14 cellular contexts compared by ENCODE assay signal in genomic region chr2:137000790-137001189, GRCh38.
A peak's percentile ranks its signal among the peaks of the same experiment; 100 is the strongest.
DNase-seq lines count a peak whose midpoint lies in the region; ATAC-seq and TF ChIP-seq lines count a peak whose summit lies in the region.
"Had no signal": no experiment of that assay in that cellular context is flagged by ENCODE, and none has a peak within 500 bp of the region (broad histone marks: within the 10 kb centered on the region; RNA-seq: fewer than 3 reads in every experiment).

No MANE protein-coding gene starts in this region.

- no peaks in the 10 kb centered on the region for H3K9me3 ChIP-seq in HEK293 (ENCODE audit: control insufficient read depth, insufficient read depth, low read depth, low read length)
- H3K9me3 ChIP-seq in ascending aorta, result no peaks in the 10 kb centered on the region
- H3K9me3 ChIP-seq: BE2C had no signal

- CTCF ChIA-PET in HEK293 (lab: Yijun Ruan, JAX), result no interaction called here

- H3K9me3 Mint-ChIP-seq in activated naive CD4-positive, alpha-beta T cell treated with anti-CD3 and anti-CD28 coated beads, Interleukin-2, amount 50 U/mL, for 72 hours, result no peaks in the 10 kb centered on the region
- H3K9me3 Mint-ChIP-seq: CD4-positive, alpha-beta memory T cell; T-helper 2 cell treated with Interferon-gamma antibody and Interleukin-4, amounts not matched to agents 5 μg/mL and 100 μg/mL, for 36 hours had no signal

- H3K4me1 ChIP-seq in HEK293 (ENCODE audit: control insufficient read depth, insufficient read depth, low read length), result no peaks in the 10 kb centered on the region
- no peaks in the 10 kb centered on the region for H3K4me1 ChIP-seq in ascending aorta
- H3K4me1 ChIP-seq: BE2C had no signal

- H3K4me3 ChIP-seq in HEK293 (ENCODE audit: low read depth, low read length) (no peak overlapping the region), ascending aorta (no peak overlapping the region)

- TF ChIP-seq CTCF in HEK293 (tag by site-specific recombination; IDR thresholded peaks at IDR 0.05) (no peak), ascending aorta (IDR thresholded peaks at IDR 0.05) (no peak)

- no peak overlapping the region for H3K27ac Mint-ChIP-seq in activated naive CD4-positive, alpha-beta T cell treated with anti-CD3 and anti-CD28 coated beads, Interleukin-2, amount 50 U/mL, for 72 hours
- H3K27ac Mint-ChIP-seq: CD4-positive, alpha-beta memory T cell; T-helper 2 cell treated with Interferon-gamma antibody and Interleukin-4, amounts not matched to agents 5 μg/mL and 100 μg/mL, for 36 hours had no signal

- no peak overlapping the region for H3K27ac ChIP-seq in HEK293 (ENCODE audit: extremely low read depth, low read depth, low read length)
- H3K27ac ChIP-seq in ascending aorta, result no peak overlapping the region

- H3K36me3 ChIP-seq in HEK293 (ENCODE audit: control insufficient read depth in 2 of 2, insufficient read depth in 1 of 2, low read length in 2 of 2) (no peaks in the 10 kb centered on the region), ascending aorta (no peaks in the 10 kb centered on the region)
- H3K36me3 ChIP-seq: BE2C had no signal

- ATAC-seq in GM21619 (IDR thresholded peaks at IDR 0.05; ENCODE audit: unreplicated experiment), result no peak
- no peak for ATAC-seq in activated naive CD4-positive, alpha-beta T cell treated with anti-CD3 and anti-CD28 coated beads, Interleukin-2, amount 50 U/mL, for 72 hours

- POLR2A ChIA-PET in HEK293 (lab: Yijun Ruan, JAX), result no interaction called here

- H3K36me3 Mint-ChIP-seq in activated naive CD4-positive, alpha-beta T cell treated with anti-CD3 and anti-CD28 coated beads, Interleukin-2, amount 50 U/mL, for 72 hours, result no peaks in the 10 kb centered on the region
- H3K36me3 Mint-ChIP-seq: CD4-positive, alpha-beta memory T cell had no signal

- intact Hi-C loops in ascending aorta (cut with DNase I), result no loop called here

- DNase-seq in NCI-H2081 (lab: John Stamatoyannopoulos, UW) (peak; percentile 6 to 69), NCI-H748 (lab: John Stamatoyannopoulos, UW; ENCODE audit: unreplicated experiment) (peak; percentile 87), renal cortical epithelial cell (ENCODE audit: low read depth) (peak; percentile 60), ascending aorta (ENCODE audit: low spot score in 2 of 2) (no peak)
- DNase-seq in activated naive CD4-positive, alpha-beta T cell treated with anti-CD3 and anti-CD28 coated beads, Interleukin-2, amount 50 U/mL, for 72 hours (ENCODE audit: low spot score in 2 of 2), result no peak
- DNase-seq: BE2C; CD4-positive, alpha-beta memory T cell; HCEC 1CT; Karpas-422; MM.1S; NCI-H146 had no signal

- H3K27me3 ChIP-seq in ascending aorta, result no peaks in the 10 kb centered on the region
- H3K27me3 ChIP-seq: BE2C had no signal

TF ChIP-seq in HEK293, 187 proteins besides CTCF, POLR2A, EP300 and RAD21:
- TF ChIP-seq ZBTB6 (tag by site-specific recombination; IDR thresholded peaks at IDR 0.05), result no peak
- TF ChIP-seq ZNF2 (tag by site-specific recombination; IDR thresholded peaks at IDR 0.05), result no peak
- TF ChIP-seq TCF7L2 (IDR thresholded peaks at IDR 0.05; ENCODE audit: borderline replicate concordance, low read depth, low read length), result peak; percentile 48; the same call in 1 of the 2 replicates
- no peak for TF ChIP-seq ZNF433 (tag by site-specific recombination; IDR thresholded peaks at IDR 0.05; ENCODE audit: low read depth)

Comparison
In these comparisons a context has a peak if more than half of its experiments do, and no peak if none do; other contexts are left out.
1. DNase-seq: peak in NCI-H2081 (2 of 2), NCI-H748 (single experiment) and renal cortical epithelial cell (single experiment); none in ascending aorta (0 of 2) and activated naive CD4-positive, alpha-beta T cell treated with anti-CD3 and anti-CD28 coated beads, Interleukin-2, amount 50 U/mL, for 72 hours (0 of 2).